In genomic region chr3:87228316-87228715, GRCh38 we compare ENCODE assay signal across 8 cellular contexts. TPM values are rescaled to one million over a fixed set of nuclear protein-coding genes. Genes with fewer than 3 reads are reported as not detected.
DNase-seq lines count a peak whose midpoint lies in the region; ATAC-seq, FAIRE-seq and TF ChIP-seq lines count a peak whose summit lies in the region.

No MANE protein-coding gene starts in this region.

- intact Hi-C loops in IMR-90 (cut with micrococcal nuclease), result no loop called here

- no peak overlapping the region for H3K14ac ChIP-seq in IMR-90 (replicated peaks; ENCODE audit: low read depth, low read length)

- H2BK5ac ChIP-seq in IMR-90 (ENCODE audit: low read depth, low read length, poor library complexity, severe bottlenecking), result no peak overlapping the region

- H3K36me3 ChIP-seq in IMR-90 (ENCODE audit: control insufficient read depth, insufficient read depth, low read length) (no peaks in the 10 kb centered on the region), bronchial epithelial cell (ENCODE audit: control insufficient read depth, insufficient read depth, low read length) (no peaks in the 10 kb centered on the region), muscle layer of duodenum (ENCODE audit: control insufficient read depth in 1 of 2, insufficient read depth in 2 of 2, low read length in 2 of 2) (peaks cover 0 to 10% of the 10 kb centered on the region in 2 donors)

- no peaks in the 10 kb centered on the region for H3K9me3 ChIP-seq in IMR-90 (ENCODE audit: control insufficient read depth, insufficient read depth, low read length)
- no peaks in the 10 kb centered on the region for H3K9me3 ChIP-seq in muscle layer of duodenum (ENCODE audit: control insufficient read depth in 1 of 2, low read length in 2 of 2)

- H3K27ac ChIP-seq in IMR-90 (ENCODE audit: insufficient read depth, low read length) (no peak overlapping the region), muscle layer of duodenum (ENCODE audit: low read length) (no peak overlapping the region)

- TF ChIP-seq CTCF in IMR-90 (conservative IDR thresholded peaks at IDR 0.05; ENCODE audit: low read depth, low read length), result no peak
- TF ChIP-seq CTCF in bronchial epithelial cell (IDR thresholded peaks at IDR 0.05; ENCODE audit: insufficient read depth, low read length, severe bottlenecking), result no peak

- no peak for FAIRE-seq in bronchial epithelial cell (lab: Jason Lieb, UNC)

- H3K4me1 ChIP-seq in IMR-90 (ENCODE audit: control insufficient read depth, insufficient read depth, low read length), result no peaks in the 10 kb centered on the region
- peaks cover 8 to 19% of the 10 kb centered on the region in 2 donors for H3K4me1 ChIP-seq in muscle layer of duodenum (ENCODE audit: control insufficient read depth in 1 of 2, insufficient read depth in 2 of 2, low read length in 2 of 2)

- no peaks in the 10 kb centered on the region for H3K9me1 ChIP-seq in IMR-90 (ENCODE audit: insufficient read depth, low read length)

- ATAC-seq in IMR-90 (ENCODE audit: low read depth), result no peak

- H3K23ac ChIP-seq in IMR-90 (ENCODE audit: low read depth, low read length), result no peak overlapping the region

- CTCF ChIA-PET in IMR-90 (lab: Yijun Ruan, JAX), result interaction anchor here (0.9 kb wide), 1 partner anchor 17 kb away, joined by 4 read pairs; no protein-coding TSS in a partner anchor

- no peak overlapping the region for H3K18ac ChIP-seq in IMR-90 (ENCODE audit: low read depth, low read length)

- in situ Hi-C loops in IMR-90 (cut with MboI; ENCODE audit: low sequenced_read_pairs), result no loop called here

- H3K9ac ChIP-seq in IMR-90 (ENCODE audit: low read depth, low read length), result no peak overlapping the region

- no peak overlapping the region for H2BK15ac ChIP-seq in IMR-90 (ENCODE audit: low read depth, low read length)

- no peak overlapping the region for H3K4ac ChIP-seq in IMR-90 (ENCODE audit: low read depth, low read length)

- no peak for TF ChIP-seq POLR2A in IMR-90 (IDR thresholded peaks at IDR 0.05; ENCODE audit: low read depth, low read length)

- POLR2A ChIA-PET in IMR-90 (lab: Charles Lee; ENCODE audit: unreplicated experiment), result no interaction called here

- WGBS in IMR-90 (ENCODE audit: extremely low coverage in 2 of 2, insufficient read length in 1 of 2), 2 experiments, result no CpG with 5 or more reads among the region's 1 CpG

- H4K8ac ChIP-seq in IMR-90 (ENCODE audit: low read depth in 2 of 2, low read length in 2 of 2), result no peak overlapping the region

- peak overlapping the region; percentile 77; the same call in 1 of the 2 replicates for H3K4me3 ChIP-seq in IMR-90 (ENCODE audit: insufficient read depth, low read depth, low read length)
- peak overlapping the region; percentile 99 for H3K4me3 ChIP-seq in bronchial epithelial cell (ENCODE audit: low read depth, low read length)
- H3K4me3 ChIP-seq in muscle layer of duodenum (ENCODE audit: low read depth in 1 of 2, low read length in 2 of 2), result peak overlapping the region; percentile 92 to 93

- H3K56ac ChIP-seq in IMR-90 (ENCODE audit: extremely low read depth, insufficient read depth, low read length), result no peak overlapping the region

- H4K5ac ChIP-seq in IMR-90 (ENCODE audit: low read depth, low read length), result no peak overlapping the region

- no peaks in the 10 kb centered on the region for H3K27me3 ChIP-seq in IMR-90 (ENCODE audit: control insufficient read depth, insufficient read depth, low read length)
- no peaks in the 10 kb centered on the region for H3K27me3 ChIP-seq in bronchial epithelial cell (ENCODE audit: control insufficient read depth, insufficient read depth, low read length)
- H3K27me3 ChIP-seq in muscle layer of duodenum (ENCODE audit: low read depth, low read length), result no peaks in the 10 kb centered on the region

- dilution Hi-C loops in IMR-90 (cut with HindIII; ENCODE audit: low sequenced_read_pairs, unreplicated experiment), result no loop called here

- no peak overlapping the region for H2AK9ac ChIP-seq in IMR-90 (replicated peaks; ENCODE audit: low read depth, low read length, poor library complexity)

- H2BK20ac ChIP-seq in IMR-90 (ENCODE audit: low read depth, low read length), result no peak overlapping the region

- H2AFZ ChIP-seq in IMR-90 (replicated peaks; ENCODE audit: low read length, poor library complexity), result no peak overlapping the region

- H4K20me1 ChIP-seq in IMR-90 (ENCODE audit: insufficient read depth, low read length), result peaks cover 8% of the 10 kb centered on the region; the same call in 1 of the 2 replicates

- H4K91ac ChIP-seq in IMR-90 (ENCODE audit: insufficient read depth, low read depth, low read length), result no peak overlapping the region

- H2BK120ac ChIP-seq in IMR-90 (ENCODE audit: low read depth, low read length), result no peak overlapping the region

- peaks cover 19 to 22% of the 10 kb centered on the region in 2 experiments for H3K79me1 ChIP-seq in IMR-90 (ENCODE audit: low read depth in 1 of 2, low read length in 2 of 2)

- no peak overlapping the region for H2AK5ac ChIP-seq in IMR-90 (ENCODE audit: low read depth, low read length)

- DNase-seq in AG08395 (ENCODE audit: low spot score) (peak; percentile 40), IMR-90 (peak; percentile 18), bronchial epithelial cell (ENCODE audit: low read depth) (peak; percentile 45), NCI-H524 (lab: John Stamatoyannopoulos, UW) (no peak), NCI-H2171 (lab: John Stamatoyannopoulos, UW) (no peak), D341Med (ENCODE audit: low spot score) (no peak), putamen (ENCODE audit: low spot score) (no peak)

- TF ChIP-seq RAD21 in IMR-90 (IDR thresholded peaks at IDR 0.05; ENCODE audit: low read length), result no peak

- TSS peak; percentile 33 for BruUV-seq in IMR-90 (replicated peaks; lab: Mats Ljungman, UMichigan)

- peak overlapping the region; percentile 99 for H3K4me2 ChIP-seq in IMR-90 (ENCODE audit: low read depth, low read length)

TF ChIP-seq in IMR-90, 13 proteins besides CTCF, POLR2A, EP300 and RAD21:
- TF ChIP-seq MXI1 (IDR thresholded peaks at IDR 0.05; ENCODE audit: borderline replicate concordance, low read depth, low read length) (no peak), CEBPB (IDR thresholded peaks at IDR 0.05; ENCODE audit: low read depth, low read length) (no peak), FOS (IDR thresholded peaks at IDR 0.05; ENCODE audit: low read depth, low read length) (no peak), MAZ (IDR thresholded peaks at IDR 0.05; ENCODE audit: borderline replicate concordance, low read depth, low read length) (no peak), BHLHE40 (IDR thresholded peaks at IDR 0.05; ENCODE audit: low read depth, low read length) (no peak), NFE2L2 (IDR thresholded peaks at IDR 0.05; ENCODE audit: low read depth, low read length) (no peak), SMC3 (IDR thresholded peaks at IDR 0.05; ENCODE audit: low read depth, low read length) (no peak), ELK1 (IDR thresholded peaks at IDR 0.05; ENCODE audit: borderline replicate concordance, low read depth, low read length) (no peak), RCOR1 (IDR thresholded peaks at IDR 0.05; ENCODE audit: insufficient replicate concordance, low read length) (no peak), RFX5 (IDR thresholded peaks at IDR 0.05; ENCODE audit: low read depth, low read length) (no peak), MAFK (IDR thresholded peaks at IDR 0.05; ENCODE audit: low read depth, low read length) (no peak), CHD1 (IDR thresholded peaks at IDR 0.05; ENCODE audit: low read depth, low read length) (no peak)
- TF ChIP-seq, protein P1, sequence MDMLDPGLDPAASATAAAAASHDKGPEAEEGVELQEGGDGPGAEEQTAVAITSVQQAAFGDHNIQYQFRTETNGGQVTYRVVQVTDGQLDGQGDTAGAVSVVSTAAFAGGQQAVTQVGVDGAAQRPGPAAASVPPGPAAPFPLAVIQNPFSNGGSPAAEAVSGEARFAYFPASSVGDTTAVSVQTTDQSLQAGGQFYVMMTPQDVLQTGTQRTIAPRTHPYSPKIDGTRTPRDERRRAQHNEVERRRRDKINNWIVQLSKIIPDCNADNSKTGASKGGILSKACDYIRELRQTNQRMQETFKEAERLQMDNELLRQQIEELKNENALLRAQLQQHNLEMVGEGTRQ (IDR thresholded peaks at IDR 0.05; ENCODE audit: low read depth, low read length), result no peak
TF ChIP-seq in IMR-90: peak in this region for 0.

RNA-seq across cellular contexts. Expression of gene CHMP2B, which starts 1.2 kb away (rescaled TPM):
- total RNA-seq in IMR-90 (2012; rRNA removed) (6.8 and 15.0 TPM in 2 replicates), bronchial epithelial cell (27.4 and 31.5 TPM in 2 replicates)
- 11.1 and 14.0 TPM in 2 replicates for polyA plus RNA-seq in IMR-90 (2012; rRNA removed)
- polyA plus RNA-seq in IMR-90 (2012; cell fraction: cytosol; rRNA removed), result 6.6 and 8.0 TPM in 2 replicates
- 3.1 and 10.4 TPM in 2 replicates for polyA plus RNA-seq in IMR-90 (2012; cell fraction: nucleus; rRNA removed; ENCODE audit: low replicate concordance)

RNA-seq across cellular contexts. Expression of gene POU1F1, which starts 48.1 kb away (rescaled TPM):
- total RNA-seq in IMR-90 (2012; rRNA removed) (not detected in 2 replicates), bronchial epithelial cell (not detected in 2 replicates)
- not detected in 2 replicates for polyA plus RNA-seq in IMR-90 (2012; rRNA removed)
- polyA plus RNA-seq in IMR-90 (2012; cell fraction: cytosol; rRNA removed), result not detected in 2 replicates
- not detected in 2 replicates for polyA plus RNA-seq in IMR-90 (2012; cell fraction: nucleus; rRNA removed; ENCODE audit: low replicate concordance)

Comparison
In these comparisons a context has a peak if more than half of its experiments do, and no peak if none do; other contexts are left out.
1. DNase-seq: peak in AG08395 (single experiment), IMR-90 (single experiment) and bronchial epithelial cell (single experiment); none in NCI-H524 (0 of 2), NCI-H2171 (single experiment), D341Med (single experiment) and putamen (single experiment).
2. Peak in every context shown above with its lines, with median percentiles within 50 percentile points of each other: H3K4me3 ChIP-seq.